Comparison of ENCODE assay signal across 8 cellular contexts in the genomic region with DNA sequence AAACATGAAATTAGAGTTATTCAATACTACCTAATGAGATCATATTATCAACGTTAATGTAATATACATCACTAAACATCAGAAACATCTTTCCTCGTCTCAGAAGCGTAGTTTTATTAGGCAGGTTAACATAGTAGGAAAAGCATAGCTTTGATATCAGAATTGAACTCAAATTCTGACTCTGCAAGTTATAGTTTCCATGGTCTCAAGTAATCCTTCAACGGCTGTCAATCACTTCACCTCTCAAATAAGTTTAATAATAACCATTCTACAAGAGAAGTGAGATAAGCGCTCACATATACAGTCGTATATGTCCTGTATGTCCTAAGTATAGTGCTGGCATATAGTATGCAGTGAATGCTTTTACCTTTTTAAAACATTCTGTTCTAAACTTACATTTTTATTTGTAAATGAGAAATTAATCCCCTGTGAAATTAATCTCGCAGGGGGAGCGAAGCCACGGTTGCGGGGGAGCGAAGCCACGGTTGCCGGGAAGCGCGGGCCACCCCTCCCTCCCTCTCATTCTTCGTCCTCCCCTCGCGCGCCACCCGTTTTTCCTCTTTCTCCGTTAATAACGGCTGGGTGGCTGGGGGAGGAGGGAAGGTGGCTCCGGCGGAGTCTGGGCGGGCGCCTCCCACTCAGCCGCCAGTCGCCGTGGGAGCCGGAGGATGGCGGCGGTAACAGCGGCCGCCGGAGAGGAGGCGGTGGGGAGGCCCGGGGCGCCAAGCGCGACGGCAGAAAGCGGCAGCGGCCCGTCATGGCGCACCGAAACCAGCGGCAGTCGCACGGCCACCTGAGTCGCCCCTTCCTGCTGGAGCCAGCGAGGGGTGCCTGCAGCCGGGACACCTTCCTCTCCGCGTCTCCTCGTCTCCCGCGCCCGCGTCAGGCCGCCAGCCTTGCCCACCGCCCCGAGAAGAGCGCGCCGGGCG.
DNase-seq lines count a peak whose midpoint lies in the region; ATAC-seq and TF ChIP-seq lines count a peak whose summit lies in the region.
"Not testable (repeated sequence)": the region's sequence is repeated elsewhere in the genome, so short reads cannot be mapped to it uniquely, and the experiment has no call there.

No MANE protein-coding gene starts in this region.

- not testable (repeated sequence) for H3K27me3 ChIP-seq in AG04450 (ENCODE audit: control insufficient read depth, insufficient read depth, low read length); breast epithelium; iPS-18a (ENCODE audit: control insufficient read depth, insufficient read depth, low read length)

- ATAC-seq in GM18870 (IDR thresholded peaks at IDR 0.05; ENCODE audit: unreplicated experiment) (peak; percentile 17), HG03025 (IDR thresholded peaks at IDR 0.05; ENCODE audit: low FRiP score, unreplicated experiment) (peak; percentile 57)

- POLR2A ChIA-PET in AG04450 (lab: Yijun Ruan, JAX) = not testable (repeated sequence)

- TF ChIP-seq POLR2A in breast epithelium (IDR thresholded peaks at IDR 0.05) = not testable (repeated sequence)

- H3K4me1 ChIP-seq in breast epithelium; iPS-18a (ENCODE audit: control insufficient read depth, low read depth, low read length): not testable (repeated sequence)

- intact Hi-C loops in breast epithelium (cut with DNase I; ENCODE audit: low total_unique reads) = not testable (repeated sequence)

- H3K9me3 ChIP-seq in AG04450 (ENCODE audit: control insufficient read depth, insufficient read depth, low read length); breast epithelium; iPS-18a (ENCODE audit: control insufficient read depth, low read depth, low read length): not testable (repeated sequence)

- TF ChIP-seq CTCF in AG04450 (IDR thresholded peaks at IDR 0.05; ENCODE audit: low read depth, low read length); breast epithelium (IDR thresholded peaks at IDR 0.05): not testable (repeated sequence)

- H3K4me3 ChIP-seq in AG04450 (ENCODE audit: low read depth, low read length) = peak overlapping the region; percentile 65
- peak overlapping the region; percentile 67 to 79 (median 77) for H3K4me3 ChIP-seq in breast epithelium
- peak overlapping the region; percentile 75 for H3K4me3 ChIP-seq in iPS-18a (ENCODE audit: low read length)

- H3K36me3 ChIP-seq in breast epithelium; iPS-18a (ENCODE audit: control insufficient read depth, low read depth, low read length): not testable (repeated sequence)

- not testable (repeated sequence) for DNase-seq in AG04450 (ENCODE audit: low read depth, low spot score); breast epithelium (ENCODE audit: low spot score in 2 of 2)
- DNase-seq in NCI-H2081 (lab: John Stamatoyannopoulos, UW) = peak; percentile 49 to 61
- peak; percentile 34 for DNase-seq in UCSD-AML1 (lab: John Stamatoyannopoulos, UW; ENCODE audit: unreplicated experiment)
- peak; percentile 92 for DNase-seq in retina

- H3K27ac ChIP-seq in AG04450 (ENCODE audit: low read depth, low read length); iPS-18a (ENCODE audit: low read length): not testable (repeated sequence)
- H3K27ac ChIP-seq in breast epithelium = peak overlapping the region; percentile 93 to 98

- H3K9ac ChIP-seq in iPS-18a (ENCODE audit: low read length) = peak overlapping the region; percentile 58

- CTCF ChIA-PET in AG04450 (lab: Charles Lee) = not testable (repeated sequence)
